ENCODE assay signal across 1 cellular context in genomic region chr4:3244002-3244401, GRCh38.
TF ChIP-seq lines count a peak whose summit lies in the region.

No MANE protein-coding gene starts in this region.

TF ChIP-seq in HepG2, 621 proteins besides CTCF, POLR2A, EP300 and RAD21:
- TF ChIP-seq CEBPG (CRISPR knock-in tag; IDR thresholded peaks at IDR 0.05) (no peak), ZNF3 (CRISPR knock-in tag; IDR thresholded peaks at IDR 0.05) (no peak), BCL6 (CRISPR knock-in tag; IDR thresholded peaks at IDR 0.05) (no peak), ZNF589 (CRISPR knock-in tag; conservative IDR thresholded peaks at IDR 0.05) (no peak), RBM22 (optimal IDR thresholded peaks at IDR 0.05; ENCODE audit: low read length) (peak; percentile 14), MED13 (CRISPR knock-in tag; IDR thresholded peaks at IDR 0.05) (no peak), LCORL (IDR thresholded peaks at IDR 0.05) (no peak), LCORL (CRISPR knock-in tag; IDR thresholded peaks at IDR 0.05) (no peak)
